Comparison of ENCODE assay signal across 1 cellular context in genomic region chr7:114660007-114660406, GRCh38.
TF ChIP-seq lines count a peak whose summit lies in the region.

No MANE protein-coding gene starts in this region.

TF ChIP-seq in GM23338, 12 proteins besides CTCF, POLR2A, EP300 and RAD21 (continued from another document):
- TF ChIP-seq ZNF462 (CRISPR knock-in tag; IDR thresholded peaks at IDR 0.05) (no peak), REST (IDR thresholded peaks at IDR 0.05; ENCODE audit: unreplicated experiment) (no peak), POLR2AphosphoS5 (IDR thresholded peaks at IDR 0.05; ENCODE audit: low read depth) (no peak), JUNB (IDR thresholded peaks at IDR 0.05; ENCODE audit: unreplicated experiment) (no peak), NANOG (IDR thresholded peaks at IDR 0.05; ENCODE audit: borderline replicate concordance) (no peak), ZNF114 (CRISPR knock-in tag; IDR thresholded peaks at IDR 0.05) (no peak)
TF ChIP-seq in GM23338: peak in this region for 0.
